30 cellular contexts compared by ENCODE assay signal in the genomic region with DNA sequence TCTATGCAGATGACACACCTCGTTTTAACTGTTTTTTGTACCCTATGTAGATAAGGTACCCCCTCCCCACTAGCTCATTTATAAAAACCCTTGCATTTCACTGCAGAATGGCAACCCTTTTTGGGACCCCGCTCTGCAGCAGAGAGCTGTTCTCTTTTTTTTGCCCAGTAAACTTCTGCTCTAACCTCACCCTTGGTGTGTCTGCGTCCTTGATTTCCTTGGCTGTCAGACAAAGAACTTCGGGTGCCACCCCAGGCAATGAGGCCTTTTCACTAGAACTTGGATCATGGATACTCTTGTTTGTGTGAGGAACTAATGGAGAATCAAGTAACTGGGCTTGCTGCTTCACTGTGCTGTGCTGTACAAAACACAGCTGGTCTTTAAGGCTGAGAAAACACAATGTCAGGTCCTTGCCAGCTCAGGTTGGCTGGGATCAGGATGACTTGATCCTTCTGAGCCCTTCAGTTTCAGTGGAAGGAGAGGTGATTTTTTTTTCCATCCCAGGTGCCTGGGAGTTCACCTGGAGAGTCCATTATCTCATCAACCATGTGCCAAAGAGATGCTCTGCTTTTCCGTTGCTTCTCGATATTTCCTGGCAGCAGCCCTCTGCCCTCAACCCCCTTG.
DNase-seq lines count a peak whose midpoint lies in the region; ATAC-seq, FAIRE-seq and TF ChIP-seq lines count a peak whose summit lies in the region.
"Had no signal": no experiment of that assay in that cellular context is flagged by ENCODE, and none has a peak within 500 bp of the region (broad histone marks: within the 10 kb centered on the region; RNA-seq: fewer than 3 reads in every experiment).

No MANE protein-coding gene starts in this region.

- H3K27me3 ChIP-seq in Caco-2 (replicated peaks; ENCODE audit: control insufficient read depth, insufficient read depth, low read length) (no peaks in the 10 kb centered on the region), HUES64 (ENCODE audit: insufficient read depth, low read length) (no peaks in the 10 kb centered on the region), pancreas (no peaks in the 10 kb centered on the region), A673 (replicated peaks; ENCODE audit: insufficient read depth, low read depth, low read length, poor library complexity) (no peaks in the 10 kb centered on the region)
- H3K27me3 ChIP-seq: brain microvascular endothelial cell, colonic mucosa, esophagus squamous epithelium, Peyer's patch, SJSA1 had no signal

- WGBS in HUES64 = 82% methylated on average over 6 of the region's 6 CpGs
- WGBS in pancreas, 2 donors = 78 to 81% methylated on average over 6 of the region's 6 CpGs

- peaks cover 25% of the 10 kb centered on the region for H3K9me3 Mint-ChIP-seq in Caco-2 (ENCODE audit: unreplicated experiment)
- no peaks in the 10 kb centered on the region for H3K9me3 Mint-ChIP-seq in activated naive CD8-positive, alpha-beta T cell treated with anti-CD3 and anti-CD28 coated beads for 36 hours

- H3K27ac ChIP-seq in HUES64 (ENCODE audit: low read depth, low read length) = peak overlapping the region; percentile 98; the same call in 1 of the 2 replicates
- no peak overlapping the region for H3K27ac ChIP-seq in pancreas
- no peak overlapping the region for H3K27ac ChIP-seq in A673 (ENCODE audit: low read depth, low read length, poor library complexity, severe bottlenecking)
- H3K27ac ChIP-seq: brain microvascular endothelial cell, colonic mucosa, Peyer's patch had no signal

- POLR2A ChIA-PET in Caco-2 (lab: Charles Lee) (interaction anchor here (0.7 to 0.8 kb wide), 2 partner anchors 28 to 34 kb away, joined by 3 to 5 read pairs; no protein-coding TSS in a partner anchor), A673 (lab: Charles Lee; ENCODE audit: low non-redundant PET) (no interaction called here)

- H3K4me3 Mint-ChIP-seq in Caco-2 (ENCODE audit: unreplicated experiment) = peak overlapping the region; percentile 45
- H3K4me3 Mint-ChIP-seq in activated naive CD8-positive, alpha-beta T cell treated with anti-CD3 and anti-CD28 coated beads for 36 hours = no peak overlapping the region
- H3K4me3 Mint-ChIP-seq: activated naive CD8-positive, alpha-beta T cell treated with anti-CD3 and anti-CD28 coated beads, Interleukin-2, amount 50 U/mL, for 24 hours; CD4-positive, CD25-positive, alpha-beta regulatory T cell had no signal

- no peaks in the 10 kb centered on the region for H3K36me3 Mint-ChIP-seq in Caco-2 (ENCODE audit: insufficient read depth, unreplicated experiment)
- no peaks in the 10 kb centered on the region for H3K36me3 Mint-ChIP-seq in activated naive CD8-positive, alpha-beta T cell treated with anti-CD3 and anti-CD28 coated beads for 36 hours
- H3K36me3 Mint-ChIP-seq: CD4-positive, CD25-positive, alpha-beta regulatory T cell had no signal

- H3K9me3 ChIP-seq in Caco-2 (peaks cover 8% of the 10 kb centered on the region), HUES64 (ENCODE audit: insufficient read depth, low read depth, low read length) (peaks cover 8% of the 10 kb centered on the region; the same call in 1 of the 2 replicates), pancreas (no peaks in the 10 kb centered on the region), A673 (ENCODE audit: low read depth, low read length, poor library complexity, severe bottlenecking) (no peaks in the 10 kb centered on the region)
- H3K9me3 ChIP-seq: colonic mucosa, esophagus squamous epithelium, SJSA1, thoracic aorta had no signal

- peak overlapping the region; percentile 90 for H3K27ac Mint-ChIP-seq in Caco-2 (ENCODE audit: unreplicated experiment)
- H3K27ac Mint-ChIP-seq in activated naive CD8-positive, alpha-beta T cell treated with anti-CD3 and anti-CD28 coated beads for 36 hours = no peak overlapping the region
- H3K27ac Mint-ChIP-seq: activated naive CD8-positive, alpha-beta T cell treated with anti-CD3 and anti-CD28 coated beads, Interleukin-2, amount 50 U/mL, for 24 hours; CD4-positive, CD25-positive, alpha-beta regulatory T cell had no signal

- DNase-seq in Caco-2 (no peak), left ventricle myocardium superior (no peak), pancreas (no peak), A673 (ENCODE audit: low spot score) (no peak), amniotic stem cell (lab: John Stamatoyannopoulos, UW) (no peak), nucleus accumbens (lab: John Stamatoyannopoulos, UW) (no peak)
- DNase-seq in activated naive CD8-positive, alpha-beta T cell treated with anti-CD3 and anti-CD28 coated beads for 36 hours = no peak
- DNase-seq: activated gamma-delta T cell; activated naive CD8-positive, alpha-beta T cell treated with anti-CD3 and anti-CD28 coated beads, Interleukin-2, amount 50 U/mL, for 24 hours; CD4-positive, CD25-positive, alpha-beta regulatory T cell; colonic mucosa; esophagus squamous epithelium; Karpas-422; kidney; MV-4-11; NCI-H1694; NCI-H2171; NCI-H524 treated with DMSO at 0.1 percent for 48 hours; Peyer's patch; retina; stimulated activated CD4-positive, alpha-beta T cell treated with anti-CD3 and anti-CD28 coated beads, Interleukin-12 subunit alpha, Interleukin-12 subunit beta, amount 100 ng/mL, for 4 hours; stimulated activated CD4-positive, alpha-beta T cell treated with anti-CD3 and anti-CD28 coated beads, Interleukin-4, amount 100 ng/mL, for 4 hours; stimulated activated naive CD4-positive, alpha-beta T cell had no signal

- no peaks in the 10 kb centered on the region for H3K27me3 Mint-ChIP-seq in Caco-2 (ENCODE audit: insufficient read depth, unreplicated experiment)
- H3K27me3 Mint-ChIP-seq in activated naive CD8-positive, alpha-beta T cell treated with anti-CD3 and anti-CD28 coated beads for 36 hours = peaks cover 16% of the 10 kb centered on the region

- no peak for TF ChIP-seq CTCF in Caco-2 (IDR thresholded peaks at IDR 0.05; ENCODE audit: insufficient read depth in 1 of 2, low read depth in 1 of 2, low read length in 1 of 2, severe bottlenecking in 1 of 2, unreplicated experiment in 1 of 2)
- no peak for TF ChIP-seq CTCF in pancreas (IDR thresholded peaks at IDR 0.05)
- TF ChIP-seq CTCF in A673 (conservative IDR thresholded peaks at IDR 0.05; ENCODE audit: low read depth, low read length) = no peak

- H3K36me3 ChIP-seq in Caco-2 (ENCODE audit: control insufficient read depth, insufficient read depth, low read length) = no peaks in the 10 kb centered on the region
- no peaks in the 10 kb centered on the region for H3K36me3 ChIP-seq in HUES64 (ENCODE audit: insufficient read depth, low read length)
- H3K36me3 ChIP-seq in pancreas = no peaks in the 10 kb centered on the region
- no peaks in the 10 kb centered on the region for H3K36me3 ChIP-seq in A673 (ENCODE audit: insufficient read depth, low read length, poor library complexity, severe bottlenecking)
- H3K36me3 ChIP-seq: brain microvascular endothelial cell, colonic mucosa, esophagus squamous epithelium, Peyer's patch, SJSA1, thoracic aorta had no signal

- H3K4me1 Mint-ChIP-seq in Caco-2 (ENCODE audit: low read depth, unreplicated experiment) = peaks cover 38% of the 10 kb centered on the region
- no peaks in the 10 kb centered on the region for H3K4me1 Mint-ChIP-seq in activated naive CD8-positive, alpha-beta T cell treated with anti-CD3 and anti-CD28 coated beads for 36 hours
- H3K4me1 Mint-ChIP-seq: activated naive CD8-positive, alpha-beta T cell treated with anti-CD3 and anti-CD28 coated beads, Interleukin-2, amount 50 U/mL, for 24 hours; CD4-positive, CD25-positive, alpha-beta regulatory T cell had no signal

- H3K4me3 ChIP-seq in Caco-2 (ENCODE audit: low read depth, low read length) = no peak overlapping the region
- no peak overlapping the region for H3K4me3 ChIP-seq in HUES64 (ENCODE audit: low read length)
- no peak overlapping the region for H3K4me3 ChIP-seq in pancreas
- H3K4me3 ChIP-seq in A673 (ENCODE audit: low read depth, low read length, poor library complexity, severe bottlenecking) = no peak overlapping the region
- H3K4me3 ChIP-seq: colonic mucosa, esophagus squamous epithelium, lung, Peyer's patch, SJSA1 had no signal

- ATAC-seq in left ventricle myocardium superior = peak; percentile 29
- peak in 3 of 4 donors; percentile 12 to 46 (median 14) for ATAC-seq in pancreas
- ATAC-seq: activated naive CD8-positive, alpha-beta T cell treated with anti-CD3 and anti-CD28 coated beads, Interleukin-2, amount 50 U/mL, for 24 hours had no signal

- intact Hi-C loops in Caco-2 (cut with micrococcal nuclease; ENCODE audit: unreplicated experiment) (no loop called here), left ventricle myocardium superior (cut with micrococcal nuclease) (no loop called here), pancreas (cut with DNase I) (no loop called here), A673 (cut with micrococcal nuclease; ENCODE audit: unreplicated experiment) (no loop called here)

- H3K9ac ChIP-seq in HUES64 (ENCODE audit: low read depth, low read length) = 0 out of 2 replicates have a peak overlapping the region, but pooled peaks have one; percentile 29

- peaks cover 42% of the 10 kb centered on the region for H3K4me1 ChIP-seq in Caco-2
- peaks cover 38% of the 10 kb centered on the region for H3K4me1 ChIP-seq in HUES64 (ENCODE audit: insufficient read depth, low read length)
- peaks cover 7 to 27% (median 22%) of the 10 kb centered on the region in 3 donors for H3K4me1 ChIP-seq in pancreas
- H3K4me1 ChIP-seq in A673 (ENCODE audit: insufficient read depth, low read length, poor library complexity, severe bottlenecking) = peaks cover 9% of the 10 kb centered on the region
- H3K4me1 ChIP-seq: colonic mucosa had no signal

- CTCF ChIA-PET in Caco-2 (lab: Charles Lee) = interaction anchor here (0.6 to 1.6 kb wide), 4 partner anchors 13 to 222 kb away, joined by 3 to 5 read pairs (median 3); a partner anchor contains a TSS
- CTCF ChIA-PET in A673 (lab: Charles Lee) = no interaction called here

- BruUV-seq in Caco-2 (replicated peaks; lab: Mats Ljungman, UMichigan) = TSS peak; percentile 57
- no TSS peak for BruUV-seq in A673 (replicated peaks; lab: Mats Ljungman, UMichigan)

- FAIRE-seq in pancreas (lab: Jason Lieb, UNC) = no peak
- FAIRE-seq: frontal cortex, kidney, TTC549 had no signal
